1 cellular context compared by ENCODE assay signal in the genomic region with DNA sequence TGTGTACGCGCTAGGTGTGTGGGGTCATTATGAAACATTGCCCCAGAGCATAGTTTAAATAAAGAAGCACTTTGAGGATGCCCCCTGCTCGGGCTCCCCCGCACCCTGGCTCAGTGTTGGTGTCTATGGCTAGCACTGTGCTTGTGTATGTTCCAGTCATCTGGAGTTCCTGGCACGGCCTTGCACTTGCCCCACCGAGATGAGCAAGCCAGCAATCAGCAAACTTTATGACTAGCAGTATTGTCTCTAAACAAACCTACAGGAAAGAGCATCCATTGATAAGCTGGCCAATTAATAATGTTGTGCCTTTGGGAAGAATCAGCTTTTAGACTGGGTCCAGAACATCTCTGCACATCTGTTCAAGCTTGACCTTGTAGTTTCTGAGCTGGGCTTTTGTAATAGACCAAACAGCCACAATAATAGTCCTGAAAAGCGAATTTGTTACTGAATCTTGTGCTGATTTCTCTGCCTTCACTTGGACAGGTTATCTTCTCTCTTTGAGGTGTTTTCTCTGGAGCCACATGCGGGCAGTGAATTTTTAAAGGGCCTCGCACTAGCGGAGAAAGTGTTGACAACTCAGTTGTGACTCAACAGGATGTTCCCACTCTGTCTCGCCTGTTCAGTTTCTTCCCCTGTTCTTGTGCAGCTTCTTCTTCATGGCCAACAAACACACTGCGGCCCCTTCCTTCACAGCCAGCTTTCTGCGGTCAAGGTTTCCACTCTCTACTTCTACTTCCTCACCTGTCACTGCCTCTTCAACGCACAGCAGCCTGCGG.
TF ChIP-seq lines count a peak whose summit lies in the region.

No MANE protein-coding gene starts in this region.

TF ChIP-seq in GM23338, 12 proteins besides CTCF, POLR2A, EP300 and RAD21 (continued from another document):
- TF ChIP-seq ZNF462 (CRISPR knock-in tag; IDR thresholded peaks at IDR 0.05) (no peak), NANOG (IDR thresholded peaks at IDR 0.05; ENCODE audit: borderline replicate concordance) (no peak), EZH2 (IDR thresholded peaks at IDR 0.05; ENCODE audit: low read depth, unreplicated experiment) (no peak), ZNF114 (CRISPR knock-in tag; IDR thresholded peaks at IDR 0.05) (no peak), ZNF331 (CRISPR knock-in tag; IDR thresholded peaks at IDR 0.05; ENCODE audit: low read depth) (no peak)
- TF ChIP-seq, protein P1, sequence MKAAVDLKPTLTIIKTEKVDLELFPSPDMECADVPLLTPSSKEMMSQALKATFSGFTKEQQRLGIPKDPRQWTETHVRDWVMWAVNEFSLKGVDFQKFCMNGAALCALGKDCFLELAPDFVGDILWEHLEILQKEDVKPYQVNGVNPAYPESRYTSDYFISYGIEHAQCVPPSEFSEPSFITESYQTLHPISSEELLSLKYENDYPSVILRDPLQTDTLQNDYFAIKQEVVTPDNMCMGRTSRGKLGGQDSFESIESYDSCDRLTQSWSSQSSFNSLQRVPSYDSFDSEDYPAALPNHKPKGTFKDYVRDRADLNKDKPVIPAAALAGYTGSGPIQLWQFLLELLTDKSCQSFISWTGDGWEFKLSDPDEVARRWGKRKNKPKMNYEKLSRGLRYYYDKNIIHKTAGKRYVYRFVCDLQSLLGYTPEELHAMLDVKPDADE (IDR thresholded peaks at IDR 0.05), result no peak
